ENCODE assay signal across 15 cellular contexts in genomic region chr10:132373241-132373955, GRCh38. TPM values are rescaled to one million over a fixed set of nuclear protein-coding genes. Genes with fewer than 3 reads are reported as not detected.
DNase-seq lines count a peak whose midpoint lies in the region; ATAC-seq, FAIRE-seq and TF ChIP-seq lines count a peak whose summit lies in the region.
"Had no signal": no experiment of that assay in that cellular context is flagged by ENCODE, and none has a peak within 500 bp of the region (broad histone marks: within the 10 kb centered on the region; RNA-seq: fewer than 3 reads in every experiment).

No MANE protein-coding gene starts in this region.

- H3K9me3 Mint-ChIP-seq in activated naive CD8-positive, alpha-beta T cell treated with anti-CD3 and anti-CD28 coated beads, Interleukin-2, amount 10 ng/mL, durations not matched to agents 7 days and 5 days, result no peaks in the 10 kb centered on the region
- no peaks in the 10 kb centered on the region for H3K9me3 Mint-ChIP-seq in activated naive CD8-positive, alpha-beta T cell treated with anti-CD3 and anti-CD28 coated beads for 36 hours
- H3K9me3 Mint-ChIP-seq in astrocyte (ENCODE audit: unreplicated experiment) (no peaks in the 10 kb centered on the region), nephron progenitor cell (peaks cover 7% of the 10 kb centered on the region)

- WGBS in aorta, 2 donors, result 87 to 90% methylated on average over 25 of the region's 25 CpGs

- H3K9me3 ChIP-seq in astrocyte (ENCODE audit: insufficient read depth, low read depth, low read length) (no peaks in the 10 kb centered on the region), aorta (ENCODE audit: control insufficient read depth, low read length) (no peaks in the 10 kb centered on the region)
- H3K9me3 ChIP-seq: Caco-2 had no signal

- no peaks in the 10 kb centered on the region for H3K27me3 Mint-ChIP-seq in activated naive CD8-positive, alpha-beta T cell treated with anti-CD3 and anti-CD28 coated beads, Interleukin-2, amount 10 ng/mL, durations not matched to agents 7 days and 5 days
- no peaks in the 10 kb centered on the region for H3K27me3 Mint-ChIP-seq in activated naive CD8-positive, alpha-beta T cell treated with anti-CD3 and anti-CD28 coated beads for 36 hours
- H3K27me3 Mint-ChIP-seq in astrocyte (ENCODE audit: low read depth, unreplicated experiment), result peaks cover 19% of the 10 kb centered on the region
- H3K27me3 Mint-ChIP-seq in nephron progenitor cell (ENCODE audit: low read depth, poor library complexity), result peaks cover 9% of the 10 kb centered on the region

- H3K36me3 ChIP-seq in astrocyte (ENCODE audit: insufficient read depth, low read length), result no peaks in the 10 kb centered on the region
- no peaks in the 10 kb centered on the region for H3K36me3 ChIP-seq in aorta (ENCODE audit: control insufficient read depth in 1 of 2, insufficient read depth in 2 of 2, low read length in 1 of 2)

- DNase-seq in activated naive CD8-positive, alpha-beta T cell treated with anti-CD3 and anti-CD28 coated beads, Interleukin-2, amount 10 ng/mL, durations not matched to agents 7 days and 5 days, result peak; percentile 22
- DNase-seq in activated naive CD8-positive, alpha-beta T cell treated with anti-CD3 and anti-CD28 coated beads for 36 hours, result no peak
- no peak for DNase-seq in astrocyte (ENCODE audit: low read depth)
- DNase-seq in nephron progenitor cell, result no peak
- peak; percentile 32 to 65 for DNase-seq in aorta
- DNase-seq in activated T-cell treated with anti-CD3 and anti-CD28 coated beads, Interleukin-2, amount 50 U/mL, for 48 hours, result no peak
- DNase-seq in occipital lobe (lab: John Stamatoyannopoulos, UW), result no peak
- DNase-seq: Caco-2, NCI-H226, NCI-H526 treated with DMSO at 0.1 percent for 48 hours had no signal

- H3K4me1 ChIP-seq in astrocyte (ENCODE audit: insufficient read depth, low read length) (no peaks in the 10 kb centered on the region), aorta (ENCODE audit: control insufficient read depth in 1 of 2, insufficient read depth in 2 of 2, low read length in 2 of 2) (no peaks in the 10 kb centered on the region)
- H3K4me1 ChIP-seq: Caco-2 had no signal

- H3K4me3 Mint-ChIP-seq in activated naive CD8-positive, alpha-beta T cell treated with anti-CD3 and anti-CD28 coated beads, Interleukin-2, amount 10 ng/mL, durations not matched to agents 7 days and 5 days, result no peak overlapping the region
- H3K4me3 Mint-ChIP-seq in activated naive CD8-positive, alpha-beta T cell treated with anti-CD3 and anti-CD28 coated beads for 36 hours, result no peak overlapping the region
- H3K4me3 Mint-ChIP-seq in astrocyte (ENCODE audit: unreplicated experiment) (no peak overlapping the region), nephron progenitor cell (no peak overlapping the region)

- no peak for FAIRE-seq in astrocyte (lab: Jason Lieb, UNC)
- FAIRE-seq: A204.1, GM18507, GM19239 had no signal

- POLR2A ChIA-PET in activated naive CD8-positive, alpha-beta T cell treated with anti-CD3 and anti-CD28 coated beads, Interleukin-2, amount 10 ng/mL, durations not matched to agents 7 days and 5 days (lab: Charles Lee), result no interaction called here

- H3K79me2 ChIP-seq in astrocyte (ENCODE audit: insufficient read depth, low read length), result no peaks in the 10 kb centered on the region

- no peak overlapping the region for H2AFZ ChIP-seq in astrocyte (ENCODE audit: low read depth, low read length)

- no peak overlapping the region for H3K27ac ChIP-seq in astrocyte (ENCODE audit: low read depth, low read length)
- H3K27ac ChIP-seq in aorta (ENCODE audit: low read depth in 1 of 2, low read length in 2 of 2), result no peak overlapping the region
- H3K27ac ChIP-seq: HL-60 had no signal

- H3K4me3 ChIP-seq in astrocyte (ENCODE audit: insufficient read depth, low read depth, low read length) (no peak overlapping the region), aorta (ENCODE audit: low read length in 2 of 2) (no peak overlapping the region)

- intact Hi-C loops in aorta (cut with DNase I), result no loop called here

- H3K27me3 ChIP-seq in astrocyte (ENCODE audit: insufficient read depth, low read length) (no peaks in the 10 kb centered on the region), aorta (ENCODE audit: control insufficient read depth in 1 of 2, insufficient read depth in 2 of 2, low read length in 1 of 2) (no peaks in the 10 kb centered on the region)

- no peak overlapping the region for H3K9ac ChIP-seq in astrocyte (ENCODE audit: low read length)

- TF ChIP-seq CTCF in astrocyte (IDR thresholded peaks at IDR 0.05; ENCODE audit: insufficient read depth, low read depth, low read length) (no peak), nephron progenitor cell (IDR thresholded peaks at IDR 0.05) (no peak)

- no peak for ATAC-seq in activated naive CD8-positive, alpha-beta T cell treated with anti-CD3 and anti-CD28 coated beads, Interleukin-2, amount 10 ng/mL, durations not matched to agents 7 days and 5 days (ENCODE audit: low read depth)
- ATAC-seq in aorta (ENCODE audit: low FRiP score), result no peak
- no peak for ATAC-seq in GM21381 (IDR thresholded peaks at IDR 0.05; ENCODE audit: unreplicated experiment)

- H3K27ac Mint-ChIP-seq in activated naive CD8-positive, alpha-beta T cell treated with anti-CD3 and anti-CD28 coated beads, Interleukin-2, amount 10 ng/mL, durations not matched to agents 7 days and 5 days, result no peak overlapping the region
- H3K27ac Mint-ChIP-seq in activated naive CD8-positive, alpha-beta T cell treated with anti-CD3 and anti-CD28 coated beads for 36 hours, result no peak overlapping the region
- H3K27ac Mint-ChIP-seq in astrocyte (ENCODE audit: unreplicated experiment) (peak overlapping the region; percentile 30), nephron progenitor cell (peak overlapping the region; percentile 63)

- no peaks in the 10 kb centered on the region for H3K36me3 Mint-ChIP-seq in activated naive CD8-positive, alpha-beta T cell treated with anti-CD3 and anti-CD28 coated beads, Interleukin-2, amount 10 ng/mL, durations not matched to agents 7 days and 5 days
- H3K36me3 Mint-ChIP-seq in activated naive CD8-positive, alpha-beta T cell treated with anti-CD3 and anti-CD28 coated beads for 36 hours, result no peaks in the 10 kb centered on the region
- peaks cover 4% of the 10 kb centered on the region for H3K36me3 Mint-ChIP-seq in astrocyte (ENCODE audit: low read depth, unreplicated experiment)
- H3K36me3 Mint-ChIP-seq in nephron progenitor cell (ENCODE audit: low read depth), result peaks cover 22% of the 10 kb centered on the region

- H4K20me1 ChIP-seq in astrocyte (ENCODE audit: insufficient read depth, low read length), result no peaks in the 10 kb centered on the region

- H3K4me1 Mint-ChIP-seq in activated naive CD8-positive, alpha-beta T cell treated with anti-CD3 and anti-CD28 coated beads, Interleukin-2, amount 10 ng/mL, durations not matched to agents 7 days and 5 days, result peaks cover 7% of the 10 kb centered on the region
- H3K4me1 Mint-ChIP-seq in activated naive CD8-positive, alpha-beta T cell treated with anti-CD3 and anti-CD28 coated beads for 36 hours, result peaks cover 4% of the 10 kb centered on the region
- peaks cover 7% of the 10 kb centered on the region for H3K4me1 Mint-ChIP-seq in astrocyte (ENCODE audit: low read depth, unreplicated experiment)
- H3K4me1 Mint-ChIP-seq in nephron progenitor cell, result peaks cover 50% of the 10 kb centered on the region

- H3K4me2 ChIP-seq in astrocyte (ENCODE audit: low read length), result no peak overlapping the region

RNA-seq across cellular contexts. Expression of gene PWWP2B, which starts 23.6 kb away (rescaled TPM):
- total RNA-seq in activated naive CD8-positive, alpha-beta T cell treated with anti-CD3 and anti-CD28 coated beads, Interleukin-2, amount 10 ng/mL, durations not matched to agents 7 days and 5 days, result 10 to 100 TPM; 16.6 to 17.1 TPM
- 1 to 10 TPM; 2.9 to 3.1 TPM for total RNA-seq in activated naive CD8-positive, alpha-beta T cell treated with anti-CD3 and anti-CD28 coated beads for 36 hours
- 12.0 and 14.1 TPM in 2 replicates for total RNA-seq in astrocyte
- total RNA-seq in aorta, result 1 to 10 TPM; 6.8 to 8.7 TPM
- 1 to 10 TPM; 2.0 to 3.6 TPM for polyA plus RNA-seq in aorta
- total RNA-seq in occipital lobe, result 5.6 TPM

RNA-seq across cellular contexts. Expression of gene LRRC27, which starts 41.4 kb away (rescaled TPM):
- total RNA-seq in activated naive CD8-positive, alpha-beta T cell treated with anti-CD3 and anti-CD28 coated beads, Interleukin-2, amount 10 ng/mL, durations not matched to agents 7 days and 5 days, result 1 to 10 TPM; 4.7 to 6.3 TPM
- total RNA-seq in activated naive CD8-positive, alpha-beta T cell treated with anti-CD3 and anti-CD28 coated beads for 36 hours, result 1 to 10 TPM; 3.5 to 3.8 TPM
- total RNA-seq in astrocyte (7.8 and 8.0 TPM in 2 replicates), aorta (10 to 100 TPM in 1 of 2 donors, 1 to 10 TPM in 1; 4.6 to 11.7 TPM), occipital lobe (22.8 TPM)
- 1 to 10 TPM; 3.1 to 9.0 TPM for polyA plus RNA-seq in aorta

Comparison
In these comparisons a context has a peak if more than half of its experiments do, and no peak if none do; other contexts are left out.
1. DNase-seq: peak in activated naive CD8-positive, alpha-beta T cell treated with anti-CD3 and anti-CD28 coated beads, Interleukin-2, amount 10 ng/mL, durations not matched to agents 7 days and 5 days (single experiment) and aorta (2 of 2); none in activated naive CD8-positive, alpha-beta T cell treated with anti-CD3 and anti-CD28 coated beads for 36 hours (single experiment), astrocyte (single experiment), nephron progenitor cell (single experiment), activated T-cell treated with anti-CD3 and anti-CD28 coated beads, Interleukin-2, amount 50 U/mL, for 48 hours (0 of 2) and occipital lobe (single experiment).
2. H3K27ac Mint-ChIP-seq: peak in astrocyte (single experiment) and nephron progenitor cell (single experiment); none in activated naive CD8-positive, alpha-beta T cell treated with anti-CD3 and anti-CD28 coated beads, Interleukin-2, amount 10 ng/mL, durations not matched to agents 7 days and 5 days (single experiment) and activated naive CD8-positive, alpha-beta T cell treated with anti-CD3 and anti-CD28 coated beads for 36 hours (single experiment).